Comparison of ENCODE assay signal across 14 cellular contexts in genomic region chr16:17461951-17462729, GRCh38. TPM values are rescaled to one million over a fixed set of nuclear protein-coding genes. Genes with fewer than 3 reads are reported as not detected.
A peak's percentile ranks its signal among the peaks of the same experiment; 100 is the strongest.
DNase-seq lines count a peak whose midpoint lies in the region; ATAC-seq and TF ChIP-seq lines count a peak whose summit lies in the region.
"Had no signal": no experiment of that assay in that cellular context is flagged by ENCODE, and none has a peak within 500 bp of the region (broad histone marks: within the 10 kb centered on the region; RNA-seq: fewer than 3 reads in every experiment).

No MANE protein-coding gene starts in this region.

- no peak overlapping the region for H2AFZ ChIP-seq in SU-DHL-6 (ENCODE audit: low read depth, low read length, severe bottlenecking)
- no peak overlapping the region for H2AFZ ChIP-seq in mesenchymal stem cell (ENCODE audit: low read depth, low read length)
- H2AFZ ChIP-seq: parathyroid adenoma had no signal

- ATAC-seq in natural killer cell treated with Interleukin-12 subunit alpha and Interleukin-12 subunit beta and Interleukin-15 and Interleukin-18, amount 100 ng/mL, for 72 hours, result peak; percentile 66 to 76
- no peak for ATAC-seq in GM21786 (IDR thresholded peaks at IDR 0.05; ENCODE audit: unreplicated experiment)
- ATAC-seq in GM21381 (IDR thresholded peaks at IDR 0.05; ENCODE audit: unreplicated experiment), result no peak
- ATAC-seq: left ventricle myocardium superior had no signal

- no peaks in the 10 kb centered on the region for H3K4me1 ChIP-seq in mesenchymal stem cell (ENCODE audit: control insufficient read depth, insufficient read depth, low read depth, low read length)

- no peak overlapping the region for H3K18ac ChIP-seq in mesenchymal stem cell (ENCODE audit: low read depth in 1 of 2, low read length in 2 of 2)

- no peaks in the 10 kb centered on the region for H4K20me1 ChIP-seq in SU-DHL-6 (ENCODE audit: low read depth, low read length)

- H3K79me2 ChIP-seq in SU-DHL-6 (ENCODE audit: insufficient read depth, low read length), result peaks cover 87% of the 10 kb centered on the region

- H3K27ac ChIP-seq in SU-DHL-6 (ENCODE audit: low read depth, low read length), result peak overlapping the region; percentile 92
- H3K27ac ChIP-seq in mesenchymal stem cell (ENCODE audit: low read length, poor library complexity, severe bottlenecking), result no peak overlapping the region
- H3K27ac ChIP-seq: parathyroid adenoma had no signal

- WGBS in mesenchymal stem cell, result 85% methylated on average over 12 of the region's 13 CpGs

- no peak overlapping the region for H2AK5ac ChIP-seq in mesenchymal stem cell (ENCODE audit: low read length, severe bottlenecking)

- TF ChIP-seq CTCF in SU-DHL-6 (IDR thresholded peaks at IDR 0.05; ENCODE audit: insufficient read depth, low read length, poor library complexity, severe bottlenecking), result no peak

- no peaks in the 10 kb centered on the region for H3K27me3 Mint-ChIP-seq in natural killer cell treated with Interleukin-12 subunit alpha and Interleukin-12 subunit beta and Interleukin-15 and Interleukin-18, amount 100 ng/mL, for 72 hours
- H3K27me3 Mint-ChIP-seq: activated CD4-positive, alpha-beta memory T cell treated with anti-CD3 and anti-CD28 coated beads, Interleukin-2, amount 10 ng/mL, durations not matched to agents 7 days and 5 days had no signal

- H2BK5ac ChIP-seq in mesenchymal stem cell (ENCODE audit: low read depth, low read length, poor library complexity, severe bottlenecking), result no peak overlapping the region

- no peaks in the 10 kb centered on the region for H3K27me3 ChIP-seq in SU-DHL-6 (ENCODE audit: low read length)
- H3K27me3 ChIP-seq in mesenchymal stem cell (ENCODE audit: control insufficient read depth in 1 of 2, insufficient read depth in 1 of 2, low read length in 2 of 2), result no peaks in the 10 kb centered on the region

- H3K9me2 ChIP-seq in SU-DHL-6 (replicated peaks; ENCODE audit: insufficient read depth, low read length), result no peaks in the 10 kb centered on the region

- H3K4me3 Mint-ChIP-seq in natural killer cell treated with Interleukin-12 subunit alpha and Interleukin-12 subunit beta and Interleukin-15 and Interleukin-18, amount 100 ng/mL, for 72 hours, result peak overlapping the region; percentile 70
- H3K4me3 Mint-ChIP-seq: activated CD4-positive, alpha-beta memory T cell treated with anti-CD3 and anti-CD28 coated beads, Interleukin-2, amount 10 ng/mL, durations not matched to agents 7 days and 5 days had no signal

- H3K27ac Mint-ChIP-seq in natural killer cell treated with Interleukin-12 subunit alpha and Interleukin-12 subunit beta and Interleukin-15 and Interleukin-18, amount 100 ng/mL, for 72 hours, result peak overlapping the region; percentile 71 to 73

- no peak overlapping the region for H2BK12ac ChIP-seq in mesenchymal stem cell (ENCODE audit: low read length in 2 of 2)

- H3K79me1 ChIP-seq in mesenchymal stem cell (replicated peaks; ENCODE audit: low read length, poor library complexity, severe bottlenecking), result no peaks in the 10 kb centered on the region

- H3K23ac ChIP-seq in mesenchymal stem cell (ENCODE audit: low read length in 2 of 2), result no peak overlapping the region

- H3K9me3 ChIP-seq in SU-DHL-6 (ENCODE audit: insufficient read depth, low read length), result no peaks in the 10 kb centered on the region
- no peaks in the 10 kb centered on the region for H3K9me3 ChIP-seq in mesenchymal stem cell (ENCODE audit: control insufficient read depth, low read length)

- H3K4me3 ChIP-seq in SU-DHL-6 (ENCODE audit: insufficient read depth, low read length, poor library complexity, severe bottlenecking), result peak overlapping the region; percentile 21
- no peak overlapping the region for H3K4me3 ChIP-seq in mesenchymal stem cell (ENCODE audit: insufficient read depth in 1 of 2, low read depth in 1 of 2, low read length in 2 of 2)

- H3K36me3 Mint-ChIP-seq in natural killer cell treated with Interleukin-12 subunit alpha and Interleukin-12 subunit beta and Interleukin-15 and Interleukin-18, amount 100 ng/mL, for 72 hours, result peaks cover 6% of the 10 kb centered on the region

- peaks cover 51 to 56% of the 10 kb centered on the region in 2 donors for H3K4me1 Mint-ChIP-seq in natural killer cell treated with Interleukin-12 subunit alpha and Interleukin-12 subunit beta and Interleukin-15 and Interleukin-18, amount 100 ng/mL, for 72 hours (ENCODE audit: low read depth in 2 of 2)

- H3K9me3 Mint-ChIP-seq in natural killer cell treated with Interleukin-12 subunit alpha and Interleukin-12 subunit beta and Interleukin-15 and Interleukin-18, amount 100 ng/mL, for 72 hours, result no peaks in the 10 kb centered on the region
- H3K9me3 Mint-ChIP-seq: activated CD4-positive, alpha-beta memory T cell treated with anti-CD3 and anti-CD28 coated beads, Interleukin-2, amount 10 ng/mL, durations not matched to agents 7 days and 5 days had no signal

- H4K91ac ChIP-seq in mesenchymal stem cell (ENCODE audit: low read length), result no peak overlapping the region

- no peak overlapping the region for H4K8ac ChIP-seq in mesenchymal stem cell (ENCODE audit: low read length)

- H3K4ac ChIP-seq in mesenchymal stem cell (ENCODE audit: low read depth in 1 of 2, low read length in 2 of 2), result no peak overlapping the region

- H3K9ac ChIP-seq in SU-DHL-6 (ENCODE audit: low read length) (peak overlapping the region; percentile 52), mesenchymal stem cell (ENCODE audit: low read length) (no peak overlapping the region)
- H3K9ac ChIP-seq: parathyroid adenoma had no signal

- H3F3A ChIP-seq in SU-DHL-6 (ENCODE audit: insufficient read depth), result peaks cover 45% of the 10 kb centered on the region

- peaks cover 8% of the 10 kb centered on the region for H3K36me3 ChIP-seq in SU-DHL-6 (ENCODE audit: low read length)
- H3K36me3 ChIP-seq in mesenchymal stem cell (ENCODE audit: control insufficient read depth in 1 of 2, insufficient read depth in 2 of 2, low read depth in 1 of 2, low read length in 2 of 2), result peaks cover 0 to 15% of the 10 kb centered on the region in 2 experiments

- H3K4me2 ChIP-seq in SU-DHL-6 (ENCODE audit: low read depth, low read length, poor library complexity, severe bottlenecking), result peak overlapping the region; percentile 75
- H3K4me2 ChIP-seq in mesenchymal stem cell (ENCODE audit: low read length, poor library complexity, severe bottlenecking), result no peak overlapping the region

- H2BK120ac ChIP-seq in mesenchymal stem cell (ENCODE audit: low read depth, low read length), result no peak overlapping the region

- no peak overlapping the region for H2BK15ac ChIP-seq in mesenchymal stem cell (ENCODE audit: low read depth, poor library complexity, severe bottlenecking)

- no peak overlapping the region for H3K14ac ChIP-seq in mesenchymal stem cell (ENCODE audit: low read length in 2 of 2)

- peak; percentile 8 for DNase-seq in NCI-H2171 treated with DMSO at 0.1 percent for 48 hours (lab: John Stamatoyannopoulos, UW)
- no peak for DNase-seq in NCI-H2171 (lab: John Stamatoyannopoulos, UW)
- peak; percentile 6 for DNase-seq in HT-29 (ENCODE audit: low spot score)
- DNase-seq in natural killer cell treated with Interleukin-12 subunit alpha and Interleukin-12 subunit beta and Interleukin-15 and Interleukin-18, amount 100 ng/mL, for 72 hours (ENCODE audit: low spot score), result no peak
- DNase-seq in mesenchymal stem cell, result no peak
- DNase-seq: activated CD4-positive, alpha-beta memory T cell treated with anti-CD3 and anti-CD28 coated beads, Interleukin-2, amount 10 ng/mL, durations not matched to agents 7 days and 5 days; amygdala; left ventricle myocardium superior; NCI-H510A; stimulated activated CD4-positive, alpha-beta T cell treated with anti-CD3 and anti-CD28 coated beads, Interleukin-2, amount 100 ng/mL, for 24 hours had no signal

RNA-seq across cellular contexts. Expression of gene XYLT1, which starts 8.6 kb away (rescaled TPM):
- 0.10 and 0.38 TPM in 2 replicates for total RNA-seq in HT-29 (2014; rRNA removed; shearing (Covaris generic))
- total RNA-seq in natural killer cell treated with Interleukin-12 subunit alpha and Interleukin-12 subunit beta and Interleukin-15 and Interleukin-18, amount 100 ng/mL, for 72 hours, result 10 to 100 TPM; 26.4 to 41.9 TPM
- 0.01 TPM for polyA plus RNA-seq in mesenchymal stem cell (2013, experiment 1 of 2)
- polyA plus RNA-seq in mesenchymal stem cell (2013, experiment 2 of 2), result 0.03 TPM

Comparison
In these comparisons a context has a peak if more than half of its experiments do, and no peak if none do; other contexts are left out.
1. DNase-seq: peak in NCI-H2171 treated with DMSO at 0.1 percent for 48 hours (single experiment) and HT-29 (single experiment); none in NCI-H2171 (single experiment), natural killer cell treated with Interleukin-12 subunit alpha and Interleukin-12 subunit beta and Interleukin-15 and Interleukin-18, amount 100 ng/mL, for 72 hours (single experiment) and mesenchymal stem cell (single experiment).
2. ATAC-seq: peak in natural killer cell treated with Interleukin-12 subunit alpha and Interleukin-12 subunit beta and Interleukin-15 and Interleukin-18, amount 100 ng/mL, for 72 hours (2 of 2); none in GM21786 (single experiment) and GM21381 (single experiment).
3. RNA of gene XYLT1, which starts 8.6 kb away (total RNA-seq): 26.4 to 41.9 TPM in natural killer cell treated with Interleukin-12 subunit alpha and Interleukin-12 subunit beta and Interleukin-15 and Interleukin-18, amount 100 ng/mL, for 72 hours; 0.10 to 0.38 TPM in HT-29; every median in the first group is over 10 times any median in the second.